In genomic region chr2:16437189-16437588, GRCh38 we compare ENCODE assay signal across 1 cellular context.
TF ChIP-seq lines count a peak whose summit lies in the region.

No MANE protein-coding gene starts in this region.

TF ChIP-seq in K562, 482 proteins besides CTCF, POLR2A, EP300 and RAD21:
- no peak for TF ChIP-seq TOE1 (IDR thresholded peaks at IDR 0.05; ENCODE audit: borderline replicate concordance)
- no peak for TF ChIP-seq TOE1 (CRISPR knock-in tag; IDR thresholded peaks at IDR 0.05; ENCODE audit: borderline replicate concordance, low read depth)
- TF ChIP-seq KLF6 (CRISPR knock-in tag; IDR thresholded peaks at IDR 0.05; ENCODE audit: borderline replicate concordance), result no peak
- TF ChIP-seq SNRNP70 (optimal IDR thresholded peaks at IDR 0.05; ENCODE audit: low read depth, low read length), result no peak
- no peak for TF ChIP-seq HNRNPLL (IDR thresholded peaks at IDR 0.05; ENCODE audit: low read depth, low read length, poor library complexity, severe bottlenecking)
- no peak for TF ChIP-seq RFX1 (IDR thresholded peaks at IDR 0.05)
- TF ChIP-seq EGR1 (conservative IDR thresholded peaks at IDR 0.05), result no peak
- no peak for TF ChIP-seq ZBTB26 (CRISPR knock-in tag; IDR thresholded peaks at IDR 0.05)
- TF ChIP-seq ZNF217 (CRISPR knock-in tag; IDR thresholded peaks at IDR 0.05), result no peak
- TF ChIP-seq CEBPB (tag; IDR thresholded peaks at IDR 0.05), result no peak
- TF ChIP-seq ZNF232 (CRISPR knock-in tag; IDR thresholded peaks at IDR 0.05), result no peak
